Comparison of ENCODE assay signal across 23 cellular contexts in the genomic region with DNA sequence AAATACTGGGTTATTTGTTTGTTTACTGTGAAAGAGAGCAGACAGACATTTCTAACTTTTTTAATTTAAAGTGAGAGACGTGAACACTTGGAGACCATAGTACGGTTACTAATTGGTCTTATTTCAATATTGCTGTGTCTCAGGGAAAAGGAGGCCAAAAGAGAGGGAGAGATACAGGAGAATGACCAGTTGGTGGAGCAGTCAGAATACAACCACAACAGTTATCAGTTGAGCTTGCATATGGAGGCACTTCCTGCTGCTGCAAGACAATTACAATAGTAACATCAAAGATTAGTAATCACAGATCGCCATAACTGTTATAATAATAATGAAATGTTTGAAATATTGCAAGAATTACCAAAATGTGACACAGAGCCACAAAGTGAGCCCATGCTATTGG. TPM values are rescaled to one million over a fixed set of nuclear protein-coding genes. Genes with fewer than 3 reads are reported as not detected.
DNase-seq lines count a peak whose midpoint lies in the region; FAIRE-seq and TF ChIP-seq lines count a peak whose summit lies in the region.
"Had no signal": no experiment of that assay in that cellular context is flagged by ENCODE, and none has a peak within 500 bp of the region (broad histone marks: within the 10 kb centered on the region; RNA-seq: fewer than 3 reads in every experiment).

No MANE protein-coding gene starts in this region.

- H3K14ac ChIP-seq in H1 (ENCODE audit: insufficient read length) = no peak overlapping the region

- no peak overlapping the region for H2BK5ac ChIP-seq in H1 (ENCODE audit: low read depth, low read length)

- H3K4me3 ChIP-seq in PC-9 (no peak overlapping the region), H1 (ENCODE audit: extremely low read depth in 1 of 4, insufficient read depth in 2 of 4, low read depth in 3 of 4, low read length in 4 of 4) (no peak overlapping the region), neural progenitor cell (no peak overlapping the region), testis (no peak overlapping the region)
- H3K4me3 ChIP-seq: prostate gland, SK-N-MC, thyroid gland had no signal

- H3K27me3 ChIP-seq in PC-9 (ENCODE audit: insufficient read depth, low read depth) (no peaks in the 10 kb centered on the region), H1 (replicated peaks in 1 of 4; ENCODE audit: control insufficient read depth in 3 of 4, extremely low read depth in 1 of 4, insufficient read depth in 3 of 4, low read length in 3 of 4) (no peaks in the 10 kb centered on the region), neural progenitor cell (no peaks in the 10 kb centered on the region), testis (no peaks in the 10 kb centered on the region)
- H3K27me3 ChIP-seq: thyroid gland had no signal

- TF ChIP-seq POLR2A in H1 (IDR thresholded peaks at IDR 0.05; ENCODE audit: control extremely low read depth in 1 of 2, low read depth in 2 of 2, low read length in 2 of 2) = no peak
- no peak for TF ChIP-seq POLR2A in testis (IDR thresholded peaks at IDR 0.05)

- POLR2A ChIA-PET in PC-9 (lab: Charles Lee; ENCODE audit: unreplicated experiment) (interaction anchor here (0.6 kb wide), 1 partner anchor 57 kb away, joined by 9 read pairs; no protein-coding TSS in a partner anchor), H1 (lab: Charles Lee; ENCODE audit: partially characterized antibody) (no interaction called here)

- H3K4me1 ChIP-seq in PC-9 (replicated peaks; ENCODE audit: insufficient read depth) (no peaks in the 10 kb centered on the region), H1 (replicated peaks in 1 of 4; ENCODE audit: control insufficient read depth in 3 of 4, insufficient read depth in 4 of 4, low read length in 3 of 4) (no peaks in the 10 kb centered on the region), neural progenitor cell (no peaks in the 10 kb centered on the region), testis (no peaks in the 10 kb centered on the region)
- H3K4me1 ChIP-seq: prostate gland, thyroid gland had no signal

- DNase-seq in HCEC 1CT (peak; percentile 13), PC-9 (no peak), H1 (ENCODE audit: low read depth in 1 of 2, low spot score in 2 of 2) (no peak), neural progenitor cell (ENCODE audit: low spot score) (peak; percentile 7), testis (no peak), HuH-7 (ENCODE audit: low spot score) (no peak), kidney tubule cell (ENCODE audit: low spot score) (no peak)
- DNase-seq: activated CD8-positive, alpha-beta T cell treated with anti-CD3 and anti-CD28 coated beads for 36 hours; activated naive CD4-positive, alpha-beta T cell treated with Interleukin-2 at 50 U/mL for 16 hours; amygdala; CD8-positive, alpha-beta memory T cell; DND-41; effector CD8-positive, alpha-beta T cell; immature natural killer cell; NCI-H187; stimulated activated CD4-positive, alpha-beta T cell treated with anti-CD3 and anti-CD28 coated beads, Interleukin-1b, Interleukin-23, amount 100 ng/mL, for 48 hours; stimulated activated naive B cell treated with anti-CD40 and anti-IgM and Interleukin-4, amounts not matched to agents 10 μg/mL and 1 μg/mL and 100 μg/mL, for 72 hours; thyroid gland had no signal

- WGBS in H1 (ENCODE audit: extremely low coverage in 1 of 2, insufficient coverage in 1 of 2, insufficient read length in 1 of 2, insufficient replicate concordance in 2 of 2, low coverage in 1 of 2, low lambda C conversion rate in 2 of 2, missing lambda C conversion rate in 1 of 2), 2 experiments = 77% methylated on average over 3 of the region's 3 CpGs; no CpG with 5 or more reads in 1 of the 2 experiments
- WGBS in testis, 2 donors = 90 to 99% methylated on average over 3 of the region's 3 CpGs

- no peak overlapping the region for H3K23ac ChIP-seq in H1 (ENCODE audit: insufficient read length)

- no peaks in the 10 kb centered on the region for H3K27me3 Mint-ChIP-seq in neural progenitor cell (ENCODE audit: insufficient read depth, low read depth)
- H3K27me3 Mint-ChIP-seq: activated CD8-positive, alpha-beta T cell treated with anti-CD3 and anti-CD28 coated beads for 36 hours; CD8-positive, alpha-beta memory T cell; central memory CD8-positive, alpha-beta T cell; stimulated activated naive B cell treated with anti-CD40 and anti-IgM and Interleukin-4, amounts not matched to agents 10 μg/mL and 1 μg/mL and 100 μg/mL, for 72 hours had no signal

- no peaks in the 10 kb centered on the region for H3K79me1 ChIP-seq in H1 (ENCODE audit: low read depth, low read length)

- no peaks in the 10 kb centered on the region for H3K9me2 ChIP-seq in PC-9 (ENCODE audit: insufficient read depth)

- peaks cover 25% of the 10 kb centered on the region for H3K9me3 Mint-ChIP-seq in neural progenitor cell
- H3K9me3 Mint-ChIP-seq: central memory CD8-positive, alpha-beta T cell had no signal

- CTCF ChIA-PET in PC-9 (lab: Charles Lee) (no interaction called here), H1 (lab: Charles Lee; ENCODE audit: partially characterized antibody) (interaction anchor here (0.8 to 4.8 kb wide), 11 partner anchors 11 to 124 kb away, joined by 3 to 25 read pairs (median 3); no protein-coding TSS in a partner anchor)

- H3K27ac Mint-ChIP-seq in neural progenitor cell = no peak overlapping the region
- H3K27ac Mint-ChIP-seq: activated CD8-positive, alpha-beta T cell treated with anti-CD3 and anti-CD28 coated beads for 36 hours; CD8-positive, alpha-beta memory T cell; immature natural killer cell; stimulated activated naive B cell treated with anti-CD40 and anti-IgM and Interleukin-4, amounts not matched to agents 10 μg/mL and 1 μg/mL and 100 μg/mL, for 72 hours had no signal

- TF ChIP-seq CTCF in PC-9 (conservative IDR thresholded peaks at IDR 0.05) (0 out of 2 replicates have a peak, but pooled peaks have one; percentile 14), H1 (IDR thresholded peaks at IDR 0.05; ENCODE audit: control extremely low read depth in 1 of 3, insufficient read depth in 1 of 3, low read depth in 1 of 3, low read length in 3 of 3) (peak in 1 of 3 experiments; percentile 23; a peak in 1 of 4 replicates), neural progenitor cell (IDR thresholded peaks at IDR 0.05) (no peak), testis (IDR thresholded peaks at IDR 0.05) (no peak)

- H2AFZ ChIP-seq in PC-9 (no peak overlapping the region), H1 (ENCODE audit: low read length) (no peak overlapping the region), neural progenitor cell (replicated peaks) (no peak overlapping the region)

- no peaks in the 10 kb centered on the region for H3K79me2 ChIP-seq in PC-9 (ENCODE audit: low read depth)
- H3K79me2 ChIP-seq in H1 (ENCODE audit: control insufficient read depth in 1 of 2, insufficient read depth in 2 of 2, low read length in 2 of 2) = no peaks in the 10 kb centered on the region
- H3K79me2 ChIP-seq in neural progenitor cell (ENCODE audit: low read depth) = no peaks in the 10 kb centered on the region

- H3K36me3 ChIP-seq in PC-9 (ENCODE audit: low read depth) = peaks cover 7% of the 10 kb centered on the region; the same call in 1 of the 2 replicates
- H3K36me3 ChIP-seq in H1 (ENCODE audit: control insufficient read depth in 2 of 4, insufficient read depth in 4 of 4, low read length in 3 of 4) = peaks cover 0 to 4% (median 0%) of the 10 kb centered on the region in 4 experiments; a peak in 1 of 8 replicates
- H3K36me3 ChIP-seq in neural progenitor cell = no peaks in the 10 kb centered on the region
- H3K36me3 ChIP-seq in testis (ENCODE audit: low read depth, missing control alignments) = no peaks in the 10 kb centered on the region
- H3K36me3 ChIP-seq: prostate gland had no signal

- TF ChIP-seq EP300 in H1 (IDR thresholded peaks at IDR 0.05; ENCODE audit: borderline replicate concordance in 1 of 2, low read depth in 2 of 2, low read length in 2 of 2) = no peak

- H2BK15ac ChIP-seq in H1 (ENCODE audit: low read length) = no peak overlapping the region

- H4K20me1 ChIP-seq in PC-9 (ENCODE audit: insufficient read depth) (no peaks in the 10 kb centered on the region), H1 (replicated peaks in 1 of 2; ENCODE audit: control insufficient read depth in 1 of 2, insufficient read depth in 2 of 2, low read length in 2 of 2) (no peaks in the 10 kb centered on the region), neural progenitor cell (ENCODE audit: low read depth) (no peaks in the 10 kb centered on the region)

- no peak overlapping the region for H3K4ac ChIP-seq in H1 (replicated peaks; ENCODE audit: insufficient read length, low read depth, low read length)

- H3K4me3 Mint-ChIP-seq in neural progenitor cell = no peak overlapping the region
- H3K4me3 Mint-ChIP-seq: activated CD8-positive, alpha-beta T cell treated with anti-CD3 and anti-CD28 coated beads for 36 hours; CD8-positive, alpha-beta memory T cell; central memory CD8-positive, alpha-beta T cell; immature natural killer cell; neural crest cell; stimulated activated naive B cell treated with anti-CD40 and anti-IgM and Interleukin-4, amounts not matched to agents 10 μg/mL and 1 μg/mL and 100 μg/mL, for 72 hours had no signal

- FAIRE-seq in H1 (lab: Jason Lieb, UNC) = no peak
- FAIRE-seq: RCC 7860 had no signal

- H3K4me1 Mint-ChIP-seq in neural progenitor cell = no peaks in the 10 kb centered on the region
- H3K4me1 Mint-ChIP-seq: CD8-positive, alpha-beta memory T cell; central memory CD8-positive, alpha-beta T cell; immature natural killer cell; stimulated activated naive B cell treated with anti-CD40 and anti-IgM and Interleukin-4, amounts not matched to agents 10 μg/mL and 1 μg/mL and 100 μg/mL, for 72 hours had no signal

- H2BK20ac ChIP-seq in H1 (ENCODE audit: low read length) = no peak overlapping the region

- peak; percentile 41 to 43 for TF ChIP-seq RAD21 in H1 (IDR thresholded peaks at IDR 0.05 in 1 of 2, conservative IDR thresholded peaks at IDR 0.05 in 1 of 2; ENCODE audit: low read depth in 2 of 2, low read length in 2 of 2)

- H3K9me3 ChIP-seq in PC-9 (ENCODE audit: insufficient read depth, low read depth) (peaks cover 13% of the 10 kb centered on the region; the same call in 1 of the 2 replicates), H1 (ENCODE audit: insufficient read depth in 2 of 2, low read depth in 1 of 2, low read length in 1 of 2) (no peaks in the 10 kb centered on the region; a peak in 1 of 4 replicates), neural progenitor cell (ENCODE audit: low read depth) (no peaks in the 10 kb centered on the region), testis (no peaks in the 10 kb centered on the region)
- H3K9me3 ChIP-seq: prostate gland, thyroid gland had no signal

- no peak overlapping the region for H2BK120ac ChIP-seq in H1 (replicated peaks; ENCODE audit: low read depth, low read length)

- no peak overlapping the region for H3K56ac ChIP-seq in H1 (replicated peaks; ENCODE audit: insufficient read length, low read depth, low read length)

- BruUV-seq in PC-9 (replicated peaks; lab: Mats Ljungman, UMichigan) = no TSS peak

- H3K23me2 ChIP-seq in H1 (ENCODE audit: low read depth, low read length) = no peaks in the 10 kb centered on the region

- H4K91ac ChIP-seq in H1 (replicated peaks; ENCODE audit: insufficient read length, low read length) = no peak overlapping the region

- H3K18ac ChIP-seq in H1 (ENCODE audit: extremely low read depth, low read length) = no peak overlapping the region

- no peak overlapping the region for H3K9ac ChIP-seq in H1 (replicated peaks in 1 of 4; ENCODE audit: extremely low read depth in 1 of 4, low read depth in 3 of 4, low read length in 3 of 4)
- H3K9ac ChIP-seq in neural progenitor cell = no peak overlapping the region

- H3K4me2 ChIP-seq in PC-9 (no peak overlapping the region), H1 (ENCODE audit: insufficient read depth in 1 of 2, low read depth in 2 of 2, low read length in 2 of 2) (no peak overlapping the region), neural progenitor cell (no peak overlapping the region)

- no peak overlapping the region for H4K5ac ChIP-seq in H1 (ENCODE audit: insufficient read length, low read depth, low read length)

- H3K27ac ChIP-seq in PC-9 (no peak overlapping the region), H1 (ENCODE audit: low read depth, low read length) (no peak overlapping the region), neural progenitor cell (no peak overlapping the region), testis (no peak overlapping the region)
- H3K27ac ChIP-seq: prostate gland, SK-N-MC, thyroid gland had no signal

- H2AK5ac ChIP-seq in H1 (ENCODE audit: low read depth, low read length) = no peak overlapping the region

- H2BK12ac ChIP-seq in H1 (ENCODE audit: low read depth, low read length) = no peak overlapping the region

- peaks cover 49% of the 10 kb centered on the region for H3K36me3 Mint-ChIP-seq in neural progenitor cell

- no peak overlapping the region for H4K8ac ChIP-seq in H1 (ENCODE audit: extremely low read depth, insufficient read depth, low read length)

- intact Hi-C loops in PC-9 (cut with micrococcal nuclease; ENCODE audit: unreplicated experiment) = no loop called here
- intact Hi-C loops in testis (cut with DNase I; ENCODE audit: low total_unique reads) = no loop called here

- no peaks in the 10 kb centered on the region for H3F3A ChIP-seq in PC-9 (ENCODE audit: insufficient read depth, low read depth)
- H3F3A ChIP-seq in neural progenitor cell (ENCODE audit: low read depth) = no peaks in the 10 kb centered on the region

RNA-seq across cellular contexts. Expression of a gene that starts 58.2 kb away (rescaled TPM):
- total RNA-seq in PC-9 (2021) (52.1 and 55.8 TPM in 2 replicates), neural progenitor cell (ENCODE audit: low replicate concordance) (50.5 and 87.9 TPM in 2 replicates), testis (10 to 100 TPM; 20.1 to 23.8 TPM)
- total RNA-seq in H1 (2021; fragmentation: NEBNext Ultra II Directional; extraction: Animal tissue kit (Norgen Biotek cat#: 25700)) = 19.1 and 19.8 TPM in 2 replicates
- polyA plus RNA-seq in H1 (2011; rRNA removed) (11.8 TPM in 2 replicates), testis (ENCODE audit: insufficient read depth, low read depth, low replicate concordance) (26.6 TPM)
- polyA plus RNA-seq in H1 (2011; cell fraction: cytosol; rRNA removed) = 10.6 TPM
- polyA plus RNA-seq in H1 (2011; cell fraction: nucleus; rRNA removed) = 13.8 TPM
- 15.5 to 24.9 TPM (median 20.0 TPM) in 4 replicates for polyA plus RNA-seq in H1 (2012, experiment 1 of 2)
- polyA plus RNA-seq in H1 (2012, experiment 2 of 2) = 1.2 TPM
- 13.9 TPM for polyA plus RNA-seq in H1 (2013, experiment 1 of 2)
- 15.6 TPM for polyA plus RNA-seq in H1 (2013, experiment 2 of 2)
- 40.6 and 49.2 TPM in 2 replicates for polyA minus RNA-seq in H1 (2011; rRNA and poly(A)+ RNA removed)
- 11.2 TPM for polyA minus RNA-seq in H1 (2011; cell fraction: cytosol; rRNA and poly(A)+ RNA removed)
- polyA minus RNA-seq in H1 (2011; cell fraction: nucleus; rRNA and poly(A)+ RNA removed) = 21.1 TPM

Comparison
In these comparisons a context has a peak if more than half of its experiments do, and no peak if none do; other contexts are left out.
1. DNase-seq: peak in HCEC 1CT (single experiment) and neural progenitor cell (single experiment); none in PC-9 (0 of 2), H1 (0 of 2), testis (single experiment), HuH-7 (single experiment) and kidney tubule cell (single experiment).